ENCODE assay signal across 17 cellular contexts in genomic region chr20:25338112-25339023, GRCh38. TPM values are rescaled to one million over a fixed set of nuclear protein-coding genes. Genes with fewer than 3 reads are reported as not detected.
DNase-seq lines count a peak whose midpoint lies in the region; ATAC-seq and TF ChIP-seq lines count a peak whose summit lies in the region.
"Had no signal": no experiment of that assay in that cellular context is flagged by ENCODE, and none has a peak within 500 bp of the region (broad histone marks: within the 10 kb centered on the region; RNA-seq: fewer than 3 reads in every experiment).

No MANE protein-coding gene starts in this region.

- H3K27me3 ChIP-seq in breast epithelium, result no peaks in the 10 kb centered on the region
- H3K27me3 ChIP-seq in brain microvascular endothelial cell (replicated peaks), result no peaks in the 10 kb centered on the region
- H3K27me3 ChIP-seq in upper lobe of left lung, result no peaks in the 10 kb centered on the region
- H3K27me3 ChIP-seq in sigmoid colon, result no peaks in the 10 kb centered on the region
- H3K27me3 ChIP-seq: tibial nerve had no signal

- peak; percentile 27 to 66 for DNase-seq in T47D (ENCODE audit: low read depth in 1 of 2, low spot score in 1 of 2)
- DNase-seq in breast epithelium (ENCODE audit: low spot score in 2 of 2), result no peak
- no peak for DNase-seq in brain microvascular endothelial cell
- peak; percentile 33 for DNase-seq in mucosa of gallbladder (ENCODE audit: low spot score)
- DNase-seq in upper lobe of left lung, result no peak
- no peak for DNase-seq in A172 (ENCODE audit: low spot score)
- DNase-seq in sigmoid colon, result no peak
- DNase-seq: ACHN; activated CD4-positive, alpha-beta T cell treated with anti-CD3 and anti-CD28 coated beads, Interleukin-2, amount 50 U/mL, for 4 hours; CD8-positive, alpha-beta memory T cell; NCI-H1694; NCI-H446; occipital lobe; SK-N-SH had no signal

- in situ Hi-C loops in T47D (cut with HindIII; ENCODE audit: low pct_unique_long_range_greater_than_20kb, low sequenced_read_pairs) (no loop called here), brain microvascular endothelial cell (cut with HindIII; ENCODE audit: low pct_ligation_motif_present, low sequenced_read_pairs) (no loop called here)

- 92% methylated on average over 11 of the region's 11 CpGs for WGBS in upper lobe of left lung, 2 donors
- WGBS in sigmoid colon, 2 donors, result 81 to 87% methylated on average over 11 of the region's 11 CpGs

- TF ChIP-seq EP300 in upper lobe of left lung (IDR thresholded peaks at IDR 0.05), result no peak
- no peak for TF ChIP-seq EP300 in sigmoid colon (IDR thresholded peaks at IDR 0.05)

- intact Hi-C loops in breast epithelium (cut with DNase I; ENCODE audit: low total_unique reads), result no loop called here
- intact Hi-C loops in sigmoid colon (cut with DNase I), result no loop called here

- no peaks in the 10 kb centered on the region for H3K4me1 ChIP-seq in breast epithelium
- peaks cover 0 to 6% (median 0%) of the 10 kb centered on the region in 4 donors for H3K4me1 ChIP-seq in upper lobe of left lung
- H3K4me1 ChIP-seq in sigmoid colon, result no peaks in the 10 kb centered on the region

- H3K9me3 ChIP-seq in breast epithelium, result no peaks in the 10 kb centered on the region
- no peaks in the 10 kb centered on the region for H3K9me3 ChIP-seq in upper lobe of left lung
- no peaks in the 10 kb centered on the region for H3K9me3 ChIP-seq in sigmoid colon
- H3K9me3 ChIP-seq: SK-N-SH, tibial nerve had no signal

- TF ChIP-seq CTCF in breast epithelium (IDR thresholded peaks at IDR 0.05) (no peak), brain microvascular endothelial cell (IDR thresholded peaks at IDR 0.05; ENCODE audit: low read depth, low read length, missing control alignments) (peak; percentile 18), upper lobe of left lung (IDR thresholded peaks at IDR 0.05) (no peak), sigmoid colon (IDR thresholded peaks at IDR 0.05) (no peak)

- H3K27ac ChIP-seq in breast epithelium (no peak overlapping the region), brain microvascular endothelial cell (no peak overlapping the region), upper lobe of left lung (no peak overlapping the region), sigmoid colon (no peak overlapping the region)
- H3K27ac ChIP-seq: skin epidermis had no signal

- TF ChIP-seq POLR2A in breast epithelium (IDR thresholded peaks at IDR 0.05), result no peak
- TF ChIP-seq POLR2A in upper lobe of left lung (IDR thresholded peaks at IDR 0.05), result no peak
- TF ChIP-seq POLR2A in sigmoid colon (IDR thresholded peaks at IDR 0.05), result no peak

- ATAC-seq in upper lobe of left lung (ENCODE audit: low FRiP score in 2 of 2) (no peak), HG03432 (IDR thresholded peaks at IDR 0.05; ENCODE audit: unreplicated experiment) (no peak)

- no peaks in the 10 kb centered on the region for H3K36me3 ChIP-seq in breast epithelium
- H3K36me3 ChIP-seq in brain microvascular endothelial cell (replicated peaks), result peaks cover 4% of the 10 kb centered on the region
- H3K36me3 ChIP-seq in upper lobe of left lung, result peaks cover 0 to 7% (median 2%) of the 10 kb centered on the region in 4 donors
- H3K36me3 ChIP-seq in sigmoid colon, result peaks cover 0 to 10% (median 0%) of the 10 kb centered on the region in 4 donors
- H3K36me3 ChIP-seq: tibial nerve had no signal

- no peak overlapping the region for H3K4me3 ChIP-seq in breast epithelium
- no peak overlapping the region for H3K4me3 ChIP-seq in brain microvascular endothelial cell (ENCODE audit: low read depth, low read length)
- H3K4me3 ChIP-seq in upper lobe of left lung, result no peak overlapping the region
- no peak overlapping the region for H3K4me3 ChIP-seq in sigmoid colon
- H3K4me3 ChIP-seq: skin epidermis, tibial nerve had no signal

RNA-seq across cellular contexts. Expression of gene ABHD12, which starts 52.3 kb away (rescaled TPM):
- total RNA-seq in breast epithelium (10 to 100 TPM; 26.9 to 67.7 (median 53.4) TPM), mucosa of gallbladder (81.1 TPM), upper lobe of left lung (100 to 1,000 TPM in 1 of 6 donors, 10 to 100 TPM in 5; 38.3 to 132 (median 74.5) TPM), sigmoid colon (10 to 100 TPM; 18.9 to 39.6 (median 34.9) TPM)
- total RNA-seq in A172 (2014; rRNA removed; shearing (Covaris generic)), result 90.9 and 105 TPM in 2 replicates
- 10 to 100 TPM; 27.0 to 49.0 (median 35.7) TPM for polyA plus RNA-seq in sigmoid colon

Comparison
In these comparisons a context has a peak if more than half of its experiments do, and no peak if none do; other contexts are left out.
1. DNase-seq: peak in T47D (2 of 2) and mucosa of gallbladder (single experiment); none in breast epithelium (0 of 2), brain microvascular endothelial cell (single experiment), upper lobe of left lung (0 of 2), A172 (single experiment) and sigmoid colon (single experiment).